In the genomic region with DNA sequence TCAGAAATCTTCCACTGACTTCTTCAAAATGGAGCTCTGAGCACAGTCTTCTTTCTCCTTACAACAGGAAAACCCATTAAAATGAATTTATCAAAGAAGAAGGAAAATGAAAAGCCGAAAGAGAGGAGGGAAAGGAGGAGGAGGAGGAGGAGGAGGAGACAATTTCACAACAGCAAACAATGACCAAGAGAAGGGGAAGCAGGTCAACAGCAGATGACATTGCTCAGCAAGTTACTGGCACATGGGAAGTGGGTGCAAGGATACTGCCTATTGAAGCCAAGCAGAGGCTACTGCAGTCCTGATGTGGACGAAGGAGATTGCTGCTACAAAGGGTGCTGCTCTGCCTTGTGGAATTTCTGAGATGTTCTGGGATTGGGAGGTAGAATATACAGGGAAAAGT, we compare ENCODE assay signal across 23 cellular contexts.
DNase-seq lines count a peak whose midpoint lies in the region; FAIRE-seq and TF ChIP-seq lines count a peak whose summit lies in the region.
"Had no signal": no experiment of that assay in that cellular context is flagged by ENCODE, and none has a peak within 500 bp of the region (broad histone marks: within the 10 kb centered on the region; RNA-seq: fewer than 3 reads in every experiment).

No MANE protein-coding gene starts in this region.

- H3K36me3 ChIP-seq in GM23248 (ENCODE audit: low read depth) (no peaks in the 10 kb centered on the region), H1 (ENCODE audit: control insufficient read depth in 2 of 4, insufficient read depth in 4 of 4, low read length in 3 of 4) (no peaks in the 10 kb centered on the region), neutrophil (no peaks in the 10 kb centered on the region), sigmoid colon (no peaks in the 10 kb centered on the region)
- H3K36me3 ChIP-seq: prostate gland, thyroid gland had no signal

- H2AK5ac ChIP-seq in H1 (ENCODE audit: low read depth, low read length), result no peak overlapping the region

- no peak overlapping the region for H3K18ac ChIP-seq in H1 (ENCODE audit: extremely low read depth, low read length)

- no peaks in the 10 kb centered on the region for H3K9me3 ChIP-seq in GM23248 (ENCODE audit: low read depth)
- H3K9me3 ChIP-seq in H1 (ENCODE audit: insufficient read depth in 2 of 2, low read depth in 1 of 2, low read length in 1 of 2), result no peaks in the 10 kb centered on the region
- H3K9me3 ChIP-seq in neutrophil, result no peaks in the 10 kb centered on the region
- H3K9me3 ChIP-seq in sigmoid colon, result no peaks in the 10 kb centered on the region
- H3K9me3 ChIP-seq: prostate gland, thyroid gland had no signal

- DNase-seq in GM23248, result peak; percentile 2
- peak; percentile 43 to 50 for DNase-seq in NOMO-1 (lab: John Stamatoyannopoulos, UW; ENCODE audit: unreplicated experiment in 2 of 2)
- no peak for DNase-seq in H1 (ENCODE audit: low read depth in 1 of 2, low spot score in 2 of 2)
- DNase-seq in sigmoid colon, result no peak
- no peak for DNase-seq in foreskin fibroblast
- no peak for DNase-seq in posterior cingulate gyrus
- DNase-seq: activated CD4-positive, CD25-positive, alpha-beta regulatory T cell treated with anti-CD3 and anti-CD28 coated beads, Interleukin-2, amount 50 U/mL, for 72 hours; activated CD8-positive, alpha-beta T cell treated with anti-CD3 and anti-CD28 coated beads for 36 hours; DMS79; Kasumi-1; left cardiac atrium; NCI-H1105; NCI-H2081; NK-92 treated with Interleukin-12 subunit alpha and Interleukin-12 subunit beta, amount 100 ng/mL, for 24 hours; stimulated activated CD4-positive, alpha-beta T cell treated with anti-CD3 and anti-CD28 coated beads, Interleukin-4, amount 100 ng/mL, for 24 hours; stimulated activated naive CD4-positive, alpha-beta T cell treated with Interleukin-2 at 50 U/mL for 16 hours; T-cell; thyroid gland had no signal

- H2AFZ ChIP-seq in GM23248 (peak overlapping the region; percentile 31; the same call in 1 of the 2 replicates), H1 (ENCODE audit: low read length) (peak overlapping the region; percentile 94)

- TF ChIP-seq POLR2A in H1 (IDR thresholded peaks at IDR 0.05; ENCODE audit: control extremely low read depth in 1 of 2, low read depth in 2 of 2, low read length in 2 of 2), result no peak
- TF ChIP-seq POLR2A in sigmoid colon (IDR thresholded peaks at IDR 0.05), result no peak

- H3K4me2 ChIP-seq in GM23248 (ENCODE audit: unreplicated experiment) (no peak overlapping the region), H1 (ENCODE audit: insufficient read depth in 1 of 2, low read depth in 2 of 2, low read length in 2 of 2) (no peak overlapping the region)

- no peak overlapping the region for H4K91ac ChIP-seq in H1 (replicated peaks; ENCODE audit: insufficient read length, low read length)

- H3K79me2 ChIP-seq in GM23248 (ENCODE audit: insufficient read depth) (no peaks in the 10 kb centered on the region), H1 (ENCODE audit: control insufficient read depth in 1 of 2, insufficient read depth in 2 of 2, low read length in 2 of 2) (no peaks in the 10 kb centered on the region)

- H4K5ac ChIP-seq in H1 (ENCODE audit: insufficient read length, low read depth, low read length), result no peak overlapping the region

- FAIRE-seq in H1 (lab: Jason Lieb, UNC), result no peak
- FAIRE-seq: GM12878, TTC549 had no signal

- no peak overlapping the region for H2BK5ac ChIP-seq in H1 (ENCODE audit: low read depth, low read length)

- intact Hi-C loops in sigmoid colon (cut with DNase I) (no loop called here), posterior cingulate gyrus (cut with DNase I) (no loop called here)

- H3K4me3 ChIP-seq in GM23248 (no peak overlapping the region), H1 (ENCODE audit: extremely low read depth in 1 of 4, insufficient read depth in 2 of 4, low read depth in 3 of 4, low read length in 4 of 4) (no peak overlapping the region), neutrophil (ENCODE audit: low read depth in 1 of 2, low read length in 1 of 2) (peak overlapping the region; percentile 39 to 54), sigmoid colon (no peak overlapping the region), foreskin fibroblast (ENCODE audit: low read depth in 1 of 2, low read length in 2 of 2) (no peak overlapping the region)
- H3K4me3 ChIP-seq: GM12878, prostate gland, thyroid gland had no signal

- peak overlapping the region; percentile 4; the same call in 1 of the 2 replicates for H2BK12ac ChIP-seq in H1 (ENCODE audit: low read depth, low read length)

- no peaks in the 10 kb centered on the region for H3K79me1 ChIP-seq in H1 (ENCODE audit: low read depth, low read length)

- H4K8ac ChIP-seq in H1 (ENCODE audit: extremely low read depth, insufficient read depth, low read length), result no peak overlapping the region

- no peaks in the 10 kb centered on the region for H3K23me2 ChIP-seq in H1 (ENCODE audit: low read depth, low read length)

- H3F3A ChIP-seq in GM23248 (ENCODE audit: insufficient read depth), result peaks cover 4% of the 10 kb centered on the region

- no peak overlapping the region for H2BK15ac ChIP-seq in H1 (ENCODE audit: low read length)

- H3K27me3 ChIP-seq in GM23248 (replicated peaks; ENCODE audit: insufficient read depth) (no peaks in the 10 kb centered on the region), H1 (replicated peaks in 1 of 4; ENCODE audit: control insufficient read depth in 3 of 4, extremely low read depth in 1 of 4, insufficient read depth in 3 of 4, low read length in 3 of 4) (no peaks in the 10 kb centered on the region), neutrophil (no peaks in the 10 kb centered on the region), sigmoid colon (no peaks in the 10 kb centered on the region)
- H3K27me3 ChIP-seq: thyroid gland had no signal

- POLR2A ChIA-PET in H1 (lab: Charles Lee; ENCODE audit: partially characterized antibody), result no interaction called here

- no peak overlapping the region for H3K56ac ChIP-seq in H1 (replicated peaks; ENCODE audit: insufficient read length, low read depth, low read length)

- TF ChIP-seq EP300 in H1 (IDR thresholded peaks at IDR 0.05; ENCODE audit: borderline replicate concordance in 1 of 2, low read depth in 2 of 2, low read length in 2 of 2) (no peak), sigmoid colon (IDR thresholded peaks at IDR 0.05) (no peak)

- no peak overlapping the region for H2BK120ac ChIP-seq in H1 (replicated peaks; ENCODE audit: low read depth, low read length)

- H3K4ac ChIP-seq in H1 (replicated peaks; ENCODE audit: insufficient read length, low read depth, low read length), result no peak overlapping the region

- 64 to 69% methylated on average over 2 of the region's 2 CpGs for WGBS in GM23248 (ENCODE audit: low coverage in 1 of 2, low lambda C conversion rate in 2 of 2, missing lambda C conversion rate in 2 of 2), 2 experiments
- WGBS in H1 (ENCODE audit: extremely low coverage in 1 of 2, insufficient coverage in 1 of 2, insufficient read length in 1 of 2, insufficient replicate concordance in 2 of 2, low coverage in 1 of 2, low lambda C conversion rate in 2 of 2, missing lambda C conversion rate in 1 of 2), 2 experiments, result 89% methylated on average over 1 of the region's 2 CpGs; no CpG with 5 or more reads in 1 of the 2 experiments
- 62 to 81% methylated on average over 2 of the region's 2 CpGs for WGBS in sigmoid colon, 2 donors

- in situ Hi-C loops in GM23248 (cut with MboI), result no loop called here

- peaks cover 7% of the 10 kb centered on the region for H3K4me1 ChIP-seq in GM23248 (ENCODE audit: insufficient read depth)
- H3K4me1 ChIP-seq in H1 (replicated peaks in 1 of 4; ENCODE audit: control insufficient read depth in 3 of 4, insufficient read depth in 4 of 4, low read length in 3 of 4), result peaks cover 0 to 2% (median 0%) of the 10 kb centered on the region in 4 experiments; a peak in 1 of 7 replicates
- H3K4me1 ChIP-seq in neutrophil (ENCODE audit: control insufficient read depth in 1 of 2, insufficient read depth in 1 of 2, low read depth in 1 of 2, low read length in 1 of 2), result peaks cover 29 to 36% of the 10 kb centered on the region in 2 experiments
- no peaks in the 10 kb centered on the region for H3K4me1 ChIP-seq in sigmoid colon
- H3K4me1 ChIP-seq: prostate gland, thyroid gland had no signal

- CTCF ChIA-PET in H1 (lab: Charles Lee; ENCODE audit: partially characterized antibody), result no interaction called here

- H4K20me1 ChIP-seq in GM23248 (ENCODE audit: insufficient read depth) (no peaks in the 10 kb centered on the region), H1 (replicated peaks in 1 of 2; ENCODE audit: control insufficient read depth in 1 of 2, insufficient read depth in 2 of 2, low read length in 2 of 2) (no peaks in the 10 kb centered on the region)

- H3K27ac ChIP-seq in GM23248 (no peak overlapping the region), H1 (ENCODE audit: low read depth, low read length) (no peak overlapping the region), neutrophil (peak overlapping the region; percentile 73), sigmoid colon (no peak overlapping the region)
- H3K27ac ChIP-seq: prostate gland, RWPE1, thyroid gland had no signal

- no peak overlapping the region for H3K23ac ChIP-seq in H1 (ENCODE audit: insufficient read length)

- no peak for TF ChIP-seq RAD21 in H1 (IDR thresholded peaks at IDR 0.05 in 1 of 2, conservative IDR thresholded peaks at IDR 0.05 in 1 of 2; ENCODE audit: low read depth in 2 of 2, low read length in 2 of 2)

- no peak overlapping the region for H3K14ac ChIP-seq in H1 (ENCODE audit: insufficient read length)

- H2BK20ac ChIP-seq in H1 (ENCODE audit: low read length), result no peak overlapping the region

- TF ChIP-seq CTCF in H1 (IDR thresholded peaks at IDR 0.05; ENCODE audit: control extremely low read depth in 1 of 3, insufficient read depth in 1 of 3, low read depth in 1 of 3, low read length in 3 of 3), result no peak
- TF ChIP-seq CTCF in neutrophil (IDR thresholded peaks at IDR 0.05), result no peak
- no peak for TF ChIP-seq CTCF in sigmoid colon (IDR thresholded peaks at IDR 0.05)
- no peak for TF ChIP-seq CTCF in foreskin fibroblast (IDR thresholded peaks at IDR 0.05; ENCODE audit: low read depth, low read length)

- no peak overlapping the region for H3K9ac ChIP-seq in GM23248
- no peak overlapping the region for H3K9ac ChIP-seq in H1 (replicated peaks in 1 of 4; ENCODE audit: extremely low read depth in 1 of 4, low read depth in 3 of 4, low read length in 3 of 4)

- no peaks in the 10 kb centered on the region for H3K9me2 ChIP-seq in GM23248 (ENCODE audit: insufficient read depth)

TF ChIP-seq in H1, 55 proteins besides CTCF, POLR2A, EP300 and RAD21 (continues in another document):
- TF ChIP-seq SIN3A (conservative IDR thresholded peaks at IDR 0.05 in 1 of 2, IDR thresholded peaks at IDR 0.05 in 1 of 2; ENCODE audit: low read depth in 1 of 2, low read length in 2 of 2) (no peak), SUZ12 (IDR thresholded peaks at IDR 0.05; ENCODE audit: low read length) (no peak), KDM4A (IDR thresholded peaks at IDR 0.05; ENCODE audit: low read depth, low read length, severe bottlenecking) (no peak), SAP30 (IDR thresholded peaks at IDR 0.05; ENCODE audit: insufficient read depth, insufficient replicate concordance, low read length) (no peak), YY1 (IDR thresholded peaks at IDR 0.05; ENCODE audit: low read depth, low read length) (no peak)
- TF ChIP-seq, protein P1, sequence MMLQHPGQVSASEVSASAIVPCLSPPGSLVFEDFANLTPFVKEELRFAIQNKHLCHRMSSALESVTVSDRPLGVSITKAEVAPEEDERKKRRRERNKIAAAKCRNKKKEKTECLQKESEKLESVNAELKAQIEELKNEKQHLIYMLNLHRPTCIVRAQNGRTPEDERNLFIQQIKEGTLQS (IDR thresholded peaks at IDR 0.05; ENCODE audit: insufficient read depth, low read depth, low read length), result no peak

Comparison
In these comparisons a context has a peak if more than half of its experiments do, and no peak if none do; other contexts are left out.
1. DNase-seq: peak in GM23248 (single experiment) and NOMO-1 (2 of 2); none in H1 (0 of 2), sigmoid colon (single experiment), foreskin fibroblast (0 of 2) and posterior cingulate gyrus (0 of 10).
2. H3K4me3 ChIP-seq: peak in neutrophil (2 of 2); none in GM23248 (single experiment), H1 (0 of 4), sigmoid colon (0 of 4) and foreskin fibroblast (0 of 2).